In genomic region chr12:121652767-121653497, GRCh38 we compare ENCODE assay signal across 2 cellular contexts.
TF ChIP-seq lines count a peak whose summit lies in the region.

No MANE protein-coding gene starts in this region.

TF ChIP-seq in HCT116, 20 proteins besides CTCF, POLR2A, EP300 and RAD21:
- no peak for TF ChIP-seq EZH2phosphoT487 (IDR thresholded peaks at IDR 0.05; ENCODE audit: borderline replicate concordance)
- no peak for TF ChIP-seq SIN3A (IDR thresholded peaks at IDR 0.05; ENCODE audit: low read depth)
- TF ChIP-seq YY1 (IDR thresholded peaks at IDR 0.05; ENCODE audit: extremely low read depth, insufficient replicate concordance, low read depth, low read length): no peak
- TF ChIP-seq, protein P1, sequence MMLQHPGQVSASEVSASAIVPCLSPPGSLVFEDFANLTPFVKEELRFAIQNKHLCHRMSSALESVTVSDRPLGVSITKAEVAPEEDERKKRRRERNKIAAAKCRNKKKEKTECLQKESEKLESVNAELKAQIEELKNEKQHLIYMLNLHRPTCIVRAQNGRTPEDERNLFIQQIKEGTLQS (IDR thresholded peaks at IDR 0.05): no peak
- no peak for TF ChIP-seq JUND (IDR thresholded peaks at IDR 0.05)
- no peak for TF ChIP-seq SRF (IDR thresholded peaks at IDR 0.05; ENCODE audit: low read depth)
- no peak for TF ChIP-seq ZNF274 (IDR thresholded peaks at IDR 0.05; ENCODE audit: low read depth, low read length)

TF ChIP-seq in K562, 482 proteins besides CTCF, POLR2A, EP300 and RAD21:
- TF ChIP-seq CTCFL (IDR thresholded peaks at IDR 0.05; ENCODE audit: borderline replicate concordance, insufficient read depth, low read depth, low read length, poor library complexity, severe bottlenecking) (peak; percentile 31), FOXJ2 (tag; IDR thresholded peaks at IDR 0.05) (no peak), ZNF699 (CRISPR knock-in tag; IDR thresholded peaks at IDR 0.05; ENCODE audit: insufficient replicate concordance) (no peak), NR1H2 (CRISPR knock-in tag; IDR thresholded peaks at IDR 0.05) (no peak), HNRNPL (IDR thresholded peaks at IDR 0.05; ENCODE audit: low read depth, low read length) (no peak), HLTF (IDR thresholded peaks at IDR 0.05) (no peak), NFIC (IDR thresholded peaks at IDR 0.05) (peak; percentile 48), NFATC3 (IDR thresholded peaks at IDR 0.05) (no peak), YY1 (IDR thresholded peaks at IDR 0.05; ENCODE audit: borderline replicate concordance in 1 of 3, control insufficient read depth in 1 of 3, extremely low read depth in 1 of 3, insufficient read depth in 3 of 3, insufficient read length in 1 of 3, insufficient replicate concordance in 2 of 3, low read depth in 1 of 3, low read length in 2 of 3) (no peak), CBX8 (IDR thresholded peaks at IDR 0.05; ENCODE audit: borderline replicate concordance, extremely low read depth, low read depth, low read length, poor library complexity, severe bottlenecking) (no peak), RBM22 (IDR thresholded peaks at IDR 0.05; ENCODE audit: low read depth, low read length, poor library complexity, severe bottlenecking) (no peak), ZNF263 (CRISPR knock-in tag; IDR thresholded peaks at IDR 0.05; ENCODE audit: borderline replicate concordance) (no peak), MCM7 (IDR thresholded peaks at IDR 0.05) (no peak), POLR2G (IDR thresholded peaks at IDR 0.05; ENCODE audit: low read depth, low read length) (no peak), ZNF143 (CRISPR knock-in tag; IDR thresholded peaks at IDR 0.05) (0 out of 2 replicates have a peak, but pooled peaks have one; percentile 36), MXI1 (IDR thresholded peaks at IDR 0.05; ENCODE audit: low read depth, low read length) (no peak), ZBTB33 (CRISPR knock-in tag; IDR thresholded peaks at IDR 0.05) (peak; percentile 56), ZNF24 (IDR thresholded peaks at IDR 0.05) (no peak), SREBF2 (CRISPR knock-in tag; IDR thresholded peaks at IDR 0.05) (no peak), MYBL2 (IDR thresholded peaks at IDR 0.05; ENCODE audit: low read depth) (no peak), MYBL2 (CRISPR knock-in tag; IDR thresholded peaks at IDR 0.05; ENCODE audit: borderline replicate concordance) (no peak)
- TF ChIP-seq, protein P2, sequence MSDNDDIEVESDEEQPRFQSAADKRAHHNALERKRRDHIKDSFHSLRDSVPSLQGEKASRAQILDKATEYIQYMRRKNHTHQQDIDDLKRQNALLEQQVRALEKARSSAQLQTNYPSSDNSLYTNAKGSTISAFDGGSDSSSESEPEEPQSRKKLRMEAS (CRISPR knock-in tag; IDR thresholded peaks at IDR 0.05): 0 out of 2 replicates have a peak, but pooled peaks have one; percentile 14
- TF ChIP-seq, protein P3, sequence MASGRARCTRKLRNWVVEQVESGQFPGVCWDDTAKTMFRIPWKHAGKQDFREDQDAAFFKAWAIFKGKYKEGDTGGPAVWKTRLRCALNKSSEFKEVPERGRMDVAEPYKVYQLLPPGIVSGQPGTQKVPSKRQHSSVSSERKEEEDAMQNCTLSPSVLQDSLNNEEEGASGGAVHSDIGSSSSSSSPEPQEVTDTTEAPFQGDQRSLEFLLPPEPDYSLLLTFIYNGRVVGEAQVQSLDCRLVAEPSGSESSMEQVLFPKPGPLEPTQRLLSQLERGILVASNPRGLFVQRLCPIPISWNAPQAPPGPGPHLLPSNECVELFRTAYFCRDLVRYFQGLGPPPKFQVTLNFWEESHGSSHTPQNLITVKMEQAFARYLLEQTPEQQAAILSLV (tag; IDR thresholded peaks at IDR 0.05): no peak
- TF ChIP-seq, protein P4, sequence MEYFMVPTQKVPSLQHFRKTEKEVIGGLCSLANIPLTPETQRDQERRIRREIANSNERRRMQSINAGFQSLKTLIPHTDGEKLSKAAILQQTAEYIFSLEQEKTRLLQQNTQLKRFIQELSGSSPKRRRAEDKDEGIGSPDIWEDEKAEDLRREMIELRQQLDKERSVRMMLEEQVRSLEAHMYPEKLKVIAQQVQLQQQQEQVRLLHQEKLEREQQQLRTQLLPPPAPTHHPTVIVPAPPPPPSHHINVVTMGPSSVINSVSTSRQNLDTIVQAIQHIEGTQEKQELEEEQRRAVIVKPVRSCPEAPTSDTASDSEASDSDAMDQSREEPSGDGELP (CRISPR knock-in tag; IDR thresholded peaks at IDR 0.05; ENCODE audit: borderline replicate concordance): 0 out of 2 replicates have a peak, but pooled peaks have one; percentile 28
- TF ChIP-seq, protein P5, sequence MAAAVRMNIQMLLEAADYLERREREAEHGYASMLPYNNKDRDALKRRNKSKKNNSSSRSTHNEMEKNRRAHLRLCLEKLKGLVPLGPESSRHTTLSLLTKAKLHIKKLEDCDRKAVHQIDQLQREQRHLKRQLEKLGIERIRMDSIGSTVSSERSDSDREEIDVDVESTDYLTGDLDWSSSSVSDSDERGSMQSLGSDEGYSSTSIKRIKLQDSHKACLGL (CRISPR knock-in tag; IDR thresholded peaks at IDR 0.05; ENCODE audit: borderline replicate concordance, poor library complexity, severe bottlenecking): no peak
